Comparison of ENCODE assay signal across 12 cellular contexts in genomic region chr9:88418715-88419540, GRCh38. TPM values are rescaled to one million over a fixed set of nuclear protein-coding genes. Genes with fewer than 3 reads are reported as not detected.
DNase-seq lines count a peak whose midpoint lies in the region; ATAC-seq and TF ChIP-seq lines count a peak whose summit lies in the region.
"Had no signal": no experiment of that assay in that cellular context is flagged by ENCODE, and none has a peak within 500 bp of the region (broad histone marks: within the 10 kb centered on the region; RNA-seq: fewer than 3 reads in every experiment).

No MANE protein-coding gene starts in this region.

- no peak for TF ChIP-seq CTCF in OCI-LY7 (conservative IDR thresholded peaks at IDR 0.05; ENCODE audit: low read length)
- no peak for TF ChIP-seq CTCF in heart right ventricle (IDR thresholded peaks at IDR 0.05)

- 91 to 92% methylated on average over 7 of the region's 7 CpGs for WGBS in heart right ventricle, 2 donors

- DNase-seq in EH (ENCODE audit: low read depth) (peak; percentile 23), kidney tubule cell (ENCODE audit: low spot score) (peak; percentile 78), SJCRH30 (no peak), cerebellar nuclear complex (lab: John Stamatoyannopoulos, UW) (no peak), OCI-LY7 (ENCODE audit: low spot score) (no peak), heart right ventricle (no peak)
- DNase-seq: dorsolateral prefrontal cortex; naive thymus-derived CD8-positive, alpha-beta T cell; NCI-H1694 treated with DMSO at 0.1 percent for 48 hours had no signal

- H3K36me3 Mint-ChIP-seq in activated T-helper 17 cell treated with anti-CD3 and anti-CD28 coated beads, Interleukin-2, amount 50 U/mL, for 72 hours (ENCODE audit: low read depth) = peaks cover 82% of the 10 kb centered on the region

- H3K9ac ChIP-seq in HUES48 (ENCODE audit: low read depth, low read length) = no peak overlapping the region

- peaks cover 14% of the 10 kb centered on the region for H3K9me3 Mint-ChIP-seq in activated T-helper 17 cell treated with anti-CD3 and anti-CD28 coated beads, Interleukin-2, amount 50 U/mL, for 72 hours

- H3K4me3 Mint-ChIP-seq in activated T-helper 17 cell treated with anti-CD3 and anti-CD28 coated beads, Interleukin-2, amount 50 U/mL, for 72 hours = peak overlapping the region; percentile 21

- no peaks in the 10 kb centered on the region for H3K79me2 ChIP-seq in OCI-LY7 (ENCODE audit: insufficient read depth, low read depth, low read length)

- H3K4me1 ChIP-seq in HUES48 (ENCODE audit: control insufficient read depth, insufficient read depth, low read length) (peaks cover 14% of the 10 kb centered on the region; the same call in 1 of the 2 replicates), SJCRH30 (no peaks in the 10 kb centered on the region), OCI-LY7 (ENCODE audit: insufficient read depth, low read length, poor library complexity, severe bottlenecking) (no peaks in the 10 kb centered on the region), heart right ventricle (peaks cover 0 to 4% (median 0%) of the 10 kb centered on the region in 9 donors)

- H3K27me3 Mint-ChIP-seq in activated T-helper 17 cell treated with anti-CD3 and anti-CD28 coated beads, Interleukin-2, amount 50 U/mL, for 72 hours = no peaks in the 10 kb centered on the region
- H3K27me3 Mint-ChIP-seq: naive thymus-derived CD8-positive, alpha-beta T cell had no signal

- ATAC-seq in activated T-helper 17 cell treated with anti-CD3 and anti-CD28 coated beads, Interleukin-2, amount 50 U/mL, for 72 hours (replicated peaks) = peak; percentile 94
- ATAC-seq in heart right ventricle = no peak
- ATAC-seq: naive thymus-derived CD8-positive, alpha-beta T cell; Panc1 had no signal

- CTCF ChIA-PET in OCI-LY7 (lab: Charles Lee; ENCODE audit: unreplicated experiment) = no interaction called here

- intact Hi-C loops in OCI-LY7 (cut with micrococcal nuclease; ENCODE audit: unreplicated experiment) = no loop called here
- intact Hi-C loops in heart right ventricle (cut with DNase I) = loop anchor here in 1 of 10 donors (10.0 kb wide), 1 partner anchor 116 kb away; the partner anchor contains the start of gene NXNL2

- H2AFZ ChIP-seq in OCI-LY7 (ENCODE audit: low read length) = no peak overlapping the region

- H3K4me2 ChIP-seq in OCI-LY7 (ENCODE audit: low read length) = no peak overlapping the region

- BruUV-seq in OCI-LY7 (replicated peaks; lab: Mats Ljungman, UMichigan) = no TSS peak

- peaks cover 12% of the 10 kb centered on the region for H3K4me1 Mint-ChIP-seq in activated T-helper 17 cell treated with anti-CD3 and anti-CD28 coated beads, Interleukin-2, amount 50 U/mL, for 72 hours

- no peaks in the 10 kb centered on the region for H3K9me2 ChIP-seq in OCI-LY7 (ENCODE audit: insufficient read depth, low read length)

- H3K27me3 ChIP-seq in HUES48 (ENCODE audit: control insufficient read depth, insufficient read depth, low read length) (no peaks in the 10 kb centered on the region), SJCRH30 (no peaks in the 10 kb centered on the region), heart right ventricle (no peaks in the 10 kb centered on the region)
- H3K27me3 ChIP-seq: dorsolateral prefrontal cortex had no signal

- H3K27ac ChIP-seq in HUES48 (ENCODE audit: low read depth, low read length) = peak overlapping the region; percentile 62
- no peak overlapping the region for H3K27ac ChIP-seq in SJCRH30
- no peak overlapping the region for H3K27ac ChIP-seq in OCI-LY7 (ENCODE audit: low read depth, low read length, poor library complexity, severe bottlenecking)
- no peak overlapping the region for H3K27ac ChIP-seq in heart right ventricle
- H3K27ac ChIP-seq: dorsolateral prefrontal cortex had no signal

- no peaks in the 10 kb centered on the region for H4K20me1 ChIP-seq in OCI-LY7 (ENCODE audit: insufficient read depth, low read length)

- H3K4me3 ChIP-seq in HUES48 (ENCODE audit: low read depth, low read length) = no peak overlapping the region
- no peak overlapping the region for H3K4me3 ChIP-seq in SJCRH30
- no peak overlapping the region for H3K4me3 ChIP-seq in OCI-LY7 (ENCODE audit: low read depth, low read length, poor library complexity, severe bottlenecking)
- no peak overlapping the region for H3K4me3 ChIP-seq in heart right ventricle
- H3K4me3 ChIP-seq: dorsolateral prefrontal cortex had no signal

- peak overlapping the region; percentile 78 for H3K27ac Mint-ChIP-seq in activated T-helper 17 cell treated with anti-CD3 and anti-CD28 coated beads, Interleukin-2, amount 50 U/mL, for 72 hours

- H3K9me3 ChIP-seq in HUES48 (ENCODE audit: control insufficient read depth, insufficient read depth, low read length) = peaks cover 23% of the 10 kb centered on the region
- peaks cover 22% of the 10 kb centered on the region for H3K9me3 ChIP-seq in SJCRH30 (replicated peaks)
- H3K9me3 ChIP-seq in OCI-LY7 (ENCODE audit: low read length) = peaks cover 34% of the 10 kb centered on the region; the same call in 1 of the 2 replicates
- peaks cover 0 to 46% (median 22%) of the 10 kb centered on the region in 11 donors for H3K9me3 ChIP-seq in heart right ventricle

- H3K36me3 ChIP-seq in HUES48 (ENCODE audit: control insufficient read depth, insufficient read depth, low read length) = peaks cover 43% of the 10 kb centered on the region; the same call in 1 of the 2 replicates
- peaks cover 58% of the 10 kb centered on the region for H3K36me3 ChIP-seq in SJCRH30
- peaks cover 47% of the 10 kb centered on the region for H3K36me3 ChIP-seq in OCI-LY7 (ENCODE audit: insufficient read depth, low read length)
- peaks cover 0 to 62% (median 9%) of the 10 kb centered on the region in 9 donors for H3K36me3 ChIP-seq in heart right ventricle

- POLR2A ChIA-PET in OCI-LY7 (lab: Charles Lee) = no interaction called here

RNA-seq across cellular contexts. Expression of gene SPIN1, which starts 30.7 kb away (rescaled TPM):
- 10 to 100 TPM; 22.3 to 26.5 TPM for total RNA-seq in activated T-helper 17 cell treated with anti-CD3 and anti-CD28 coated beads, Interleukin-2, amount 50 U/mL, for 72 hours
- 79.9 and 82.5 TPM in 2 replicates for total RNA-seq in SJCRH30 (2014; rRNA removed; shearing (Covaris generic))
- 20.0 and 20.1 TPM in 2 replicates for total RNA-seq in OCI-LY7 (2014; rRNA removed; shearing (Covaris generic))
- 39.0 and 45.1 TPM in 2 replicates for total RNA-seq in OCI-LY7 (2022)
- 10 to 100 TPM; 40.6 to 65.0 (median 51.7) TPM for total RNA-seq in heart right ventricle
- 10 to 100 TPM; 14.9 to 29.4 TPM for polyA plus RNA-seq in heart right ventricle

Comparison
In these comparisons a context has a peak if more than half of its experiments do, and no peak if none do; other contexts are left out.
1. DNase-seq: peak in EH (single experiment) and kidney tubule cell (single experiment); none in SJCRH30 (0 of 2), cerebellar nuclear complex (0 of 2), OCI-LY7 (single experiment) and heart right ventricle (0 of 2).